8 cellular contexts compared by ENCODE assay signal in genomic region chr22:42270178-42270511, GRCh38. TPM values are rescaled to one million over a fixed set of nuclear protein-coding genes. Genes with fewer than 3 reads are reported as not detected.
A peak's percentile ranks its signal among the peaks of the same experiment; 100 is the strongest.
DNase-seq lines count a peak whose midpoint lies in the region; ATAC-seq, FAIRE-seq and TF ChIP-seq lines count a peak whose summit lies in the region.

No MANE protein-coding gene starts in this region.

- no peaks in the 10 kb centered on the region for H3K36me3 ChIP-seq in CD4-positive, CD25-positive, alpha-beta regulatory T cell (ENCODE audit: control insufficient read depth, insufficient read depth, low read length)
- H3K36me3 ChIP-seq in heart right ventricle (no peaks in the 10 kb centered on the region), rectal smooth muscle tissue (ENCODE audit: control insufficient read depth, insufficient read depth, low read length) (no peaks in the 10 kb centered on the region)

- intact Hi-C loops in heart right ventricle (cut with DNase I), result loop anchor here in 3 of 10 donors (10.0 kb wide), 1 partner anchor 165 kb away; the partner anchor contains the start of gene NFAM1 (in 3 of the 3)

- peak overlapping the region; percentile 85 for H3K27ac ChIP-seq in CD4-positive, CD25-positive, alpha-beta regulatory T cell (ENCODE audit: insufficient read depth, low read length, poor library complexity, severe bottlenecking)
- peak overlapping the region; percentile 46 to 91 (median 82) for H3K27ac ChIP-seq in heart right ventricle
- H3K27ac ChIP-seq in rectal smooth muscle tissue (ENCODE audit: low read depth, low read length), result no peak overlapping the region

- peak overlapping the region in 2 of 3 donors; percentile 26 to 71 for H3K27ac Mint-ChIP-seq in CD4-positive, CD25-positive, alpha-beta regulatory T cell

- no peak for FAIRE-seq in HTR-8/SVneo (lab: Jason Lieb, UNC)

- H3K4me3 Mint-ChIP-seq in CD4-positive, CD25-positive, alpha-beta regulatory T cell, result peak overlapping the region; percentile 82 to 96 (median 88)

- no peak for TF ChIP-seq CTCF in heart right ventricle (IDR thresholded peaks at IDR 0.05)

- ATAC-seq in CD4-positive, CD25-positive, alpha-beta regulatory T cell (ENCODE audit: low read depth in 2 of 2), result peak; percentile 46 to 60
- ATAC-seq in GM21360 (IDR thresholded peaks at IDR 0.05; ENCODE audit: unreplicated experiment), result peak; percentile 32
- ATAC-seq in heart right ventricle, result peak; percentile 33 to 67 (median 52)

- H3K9ac ChIP-seq in rectal smooth muscle tissue (ENCODE audit: low read length), result peak overlapping the region; percentile 67

- H3K4me1 Mint-ChIP-seq in CD4-positive, CD25-positive, alpha-beta regulatory T cell, result peaks cover 15 to 50% (median 36%) of the 10 kb centered on the region in 4 donors

- no peaks in the 10 kb centered on the region for H3K36me3 Mint-ChIP-seq in CD4-positive, CD25-positive, alpha-beta regulatory T cell

- H3K27me3 Mint-ChIP-seq in CD4-positive, CD25-positive, alpha-beta regulatory T cell, result no peaks in the 10 kb centered on the region

- WGBS in heart right ventricle, 2 donors, result 1% methylated on average over 26 to 37 of the region's 37 CpGs

- no peak overlapping the region for H3K4me3 ChIP-seq in CD4-positive, CD25-positive, alpha-beta regulatory T cell (ENCODE audit: low read depth, low read length)
- H3K4me3 ChIP-seq in heart right ventricle, result peak overlapping the region; percentile 68 to 100 (median 98)
- peak overlapping the region; percentile 87 for H3K4me3 ChIP-seq in rectal smooth muscle tissue (ENCODE audit: low read length)

- DNase-seq in CD4-positive, CD25-positive, alpha-beta regulatory T cell, result no peak
- peak; percentile 32 for DNase-seq in HTR-8/SVneo (ENCODE audit: insufficient read length, low spot score)
- peak; percentile 44 for DNase-seq in activated CD8-positive, alpha-beta memory T cell treated with anti-CD3 and anti-CD28 coated beads, Interleukin-2, amount 50 U/mL, for 4 hours
- peak in 1 of 2 donors; percentile 26 for DNase-seq in heart right ventricle
- no peak for DNase-seq in cerebellar cortex (ENCODE audit: low spot score)
- no peak for DNase-seq in KG1 (lab: John Stamatoyannopoulos, UW)

- H3K4me1 ChIP-seq in CD4-positive, CD25-positive, alpha-beta regulatory T cell (ENCODE audit: control insufficient read depth, insufficient read depth, low read length, poor library complexity, severe bottlenecking), result peaks cover 45% of the 10 kb centered on the region
- H3K4me1 ChIP-seq in heart right ventricle (peaks cover 6 to 34% (median 17%) of the 10 kb centered on the region in 9 donors), rectal smooth muscle tissue (ENCODE audit: control insufficient read depth, insufficient read depth, low read length) (peaks cover 7% of the 10 kb centered on the region)

- H3K9me3 ChIP-seq in CD4-positive, CD25-positive, alpha-beta regulatory T cell (ENCODE audit: control insufficient read depth in 2 of 2, low read length in 2 of 2), result no peaks in the 10 kb centered on the region
- H3K9me3 ChIP-seq in heart right ventricle, result no peaks in the 10 kb centered on the region

- H3K9me3 Mint-ChIP-seq in CD4-positive, CD25-positive, alpha-beta regulatory T cell, result peaks cover 0 to 3% (median 0%) of the 10 kb centered on the region in 7 donors

- no peaks in the 10 kb centered on the region for H3K27me3 ChIP-seq in CD4-positive, CD25-positive, alpha-beta regulatory T cell (ENCODE audit: control insufficient read depth, insufficient read depth, low read length)
- H3K27me3 ChIP-seq in heart right ventricle (no peaks in the 10 kb centered on the region), rectal smooth muscle tissue (ENCODE audit: control insufficient read depth, insufficient read depth, low read length) (peaks cover 2% of the 10 kb centered on the region)

RNA-seq across cellular contexts. Expression of gene TCF20, which starts 0.3 kb away (rescaled TPM):
- 101 TPM for total RNA-seq in CD4-positive, CD25-positive, alpha-beta regulatory T cell
- 1 to 10 TPM; 1.4 to 2.1 (median 1.9) TPM for polyA plus RNA-seq in CD4-positive, CD25-positive, alpha-beta regulatory T cell
- total RNA-seq in heart right ventricle, result 10 to 100 TPM; 11.6 to 18.8 (median 15.3) TPM
- 1 to 10 TPM; 4.2 to 5.3 TPM for polyA plus RNA-seq in heart right ventricle

Comparison
In these comparisons a context has a peak if more than half of its experiments do, and no peak if none do; other contexts are left out.
1. DNase-seq: peak in HTR-8/SVneo (single experiment) and activated CD8-positive, alpha-beta memory T cell treated with anti-CD3 and anti-CD28 coated beads, Interleukin-2, amount 50 U/mL, for 4 hours (single experiment); none in CD4-positive, CD25-positive, alpha-beta regulatory T cell (0 of 3), cerebellar cortex (single experiment) and KG1 (single experiment).
2. Peak in every context shown above with its lines, with median percentiles within 50 percentile points of each other: ATAC-seq.